In genomic region chr3:183768114-183768513, GRCh38 we compare ENCODE assay signal across 28 cellular contexts.
"Had no signal": no experiment of that assay in that cellular context is flagged by ENCODE, and none has a peak within 500 bp of the region (broad histone marks: within the 10 kb centered on the region; RNA-seq: fewer than 3 reads in every experiment).

No MANE protein-coding gene starts in this region.

- H3K4me1 Mint-ChIP-seq: neural crest cell had no signal

- H3K27ac ChIP-seq: epithelial cell of prostate, gastrocnemius medialis, heart left ventricle, hepatocyte, neutrophil, pancreas, right lobe of liver, stomach, tibial artery, uterus had no signal

- H3K27me3 ChIP-seq: dorsolateral prefrontal cortex, gastrocnemius medialis, heart left ventricle, hepatocyte, neutrophil, pancreas, right lobe of liver, stomach, tibial artery, uterus had no signal

- H3K4me3 Mint-ChIP-seq: mesothelial cell of epicardium; naive B cell; natural killer cell treated with Interleukin-12 subunit alpha and Interleukin-12 subunit beta and Interleukin-15 and Interleukin-18, amount 100 ng/mL, for 72 hours; neural crest cell; type B pancreatic cell had no signal

- DNase-seq: dorsolateral prefrontal cortex; effector CD4-positive, alpha-beta T cell; foreskin fibroblast; gastrocnemius medialis; heart left ventricle; kidney; mesenchymal stem cell; mucosa of descending colon; naive B cell; pancreas; right lobe of liver; small intestine; stimulated activated CD4-positive, alpha-beta T cell treated with anti-CD3 and anti-CD28 coated beads, Interleukin-15, amount 100 ng/mL, for 24 hours; stimulated activated CD4-positive, alpha-beta T cell treated with anti-CD3 and anti-CD28 coated beads, Interleukin-2, amount 100 ng/mL, for 48 hours; stimulated activated naive CD4-positive, alpha-beta T cell; stomach; tibial artery; uterus had no signal

- ATAC-seq: esophagus mucosa; gastrocnemius medialis; left lobe of liver; mucosa of descending colon; natural killer cell treated with Interleukin-12 subunit alpha and Interleukin-12 subunit beta and Interleukin-15 and Interleukin-18, amount 100 ng/mL, for 72 hours; pancreas; right lobe of liver had no signal

- FAIRE-seq: colon, kidney, pancreas, small intestine had no signal

- H3K4me1 ChIP-seq: pancreas, right lobe of liver, uterus had no signal

- H3K4me3 ChIP-seq: dorsolateral prefrontal cortex, gastrocnemius medialis, heart left ventricle, hepatocyte, mucosa of descending colon, pancreas, right lobe of liver, stomach, tibial artery, uterus had no signal

- H3K36me3 ChIP-seq: neutrophil, uterus had no signal

- H3K36me3 Mint-ChIP-seq: naive B cell; natural killer cell treated with Interleukin-12 subunit alpha and Interleukin-12 subunit beta and Interleukin-15 and Interleukin-18, amount 100 ng/mL, for 72 hours had no signal

- H3K27ac Mint-ChIP-seq: natural killer cell treated with Interleukin-12 subunit alpha and Interleukin-12 subunit beta and Interleukin-15 and Interleukin-18, amount 100 ng/mL, for 72 hours; type B pancreatic cell had no signal

- H3K9me3 ChIP-seq: gastrocnemius medialis, heart left ventricle, mucosa of descending colon, neutrophil, pancreas, right lobe of liver, stomach, tibial artery, uterus had no signal

- H3K9me3 Mint-ChIP-seq: mesothelial cell of epicardium; naive B cell; natural killer cell treated with Interleukin-12 subunit alpha and Interleukin-12 subunit beta and Interleukin-15 and Interleukin-18, amount 100 ng/mL, for 72 hours; neural crest cell; type B pancreatic cell had no signal
